12 cellular contexts compared by ENCODE assay signal in the genomic region with DNA sequence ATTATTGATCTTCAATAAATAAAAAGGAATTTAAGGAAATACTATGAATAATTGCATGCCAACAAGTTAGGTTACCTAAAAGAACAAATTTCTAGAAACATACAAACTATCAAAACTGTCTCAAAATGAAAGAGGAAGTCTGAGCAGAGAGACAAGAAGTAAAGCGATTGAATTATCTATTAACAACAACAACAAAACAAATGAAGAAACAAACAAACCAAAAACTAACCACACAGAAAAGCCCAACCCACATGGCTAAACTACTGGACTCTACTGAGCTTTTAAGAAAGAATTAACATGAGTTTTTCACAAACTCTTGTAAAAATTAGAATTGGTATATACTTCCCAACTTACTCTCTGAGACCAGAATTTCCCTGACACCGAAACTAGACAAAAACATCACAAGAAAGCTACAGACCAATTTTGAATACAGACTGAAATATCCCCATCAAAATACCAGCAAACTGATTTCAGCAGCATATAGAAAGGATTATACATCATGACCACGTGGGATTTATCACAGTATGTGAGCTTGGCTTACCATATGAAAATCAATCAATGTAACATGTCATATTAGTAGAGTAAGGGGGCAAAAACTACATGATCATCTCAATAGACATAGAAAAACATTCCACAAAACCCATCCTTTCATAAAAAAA. TPM values are rescaled to one million over a fixed set of nuclear protein-coding genes. Genes with fewer than 3 reads are reported as not detected.
DNase-seq lines count a peak whose midpoint lies in the region; ATAC-seq, FAIRE-seq and TF ChIP-seq lines count a peak whose summit lies in the region.
"Had no signal": no experiment of that assay in that cellular context is flagged by ENCODE, and none has a peak within 500 bp of the region (broad histone marks: within the 10 kb centered on the region; RNA-seq: fewer than 3 reads in every experiment).

No MANE protein-coding gene starts in this region.

- no peak for FAIRE-seq in frontal cortex (lab: Jason Lieb, UNC)

- DNase-seq in GM10248 (ENCODE audit: extremely low spot score): peak; percentile 19
- DNase-seq in transverse colon: no peak
- no peak for DNase-seq in NCI-H2029 (lab: John Stamatoyannopoulos, UW)
- DNase-seq in frontal cortex (ENCODE audit: low spot score in 2 of 2): no peak
- DNase-seq in activated T-cell treated with anti-CD3 and anti-CD28 coated beads for 4 hours: no peak
- DNase-seq: GOT3, left ventricle myocardium inferior had no signal

- no peak overlapping the region for H3K4me3 ChIP-seq in transverse colon
- H3K4me3 ChIP-seq: ascending aorta, left ventricle myocardium inferior had no signal

- H3K27ac ChIP-seq in transverse colon: no peak overlapping the region
- H3K27ac ChIP-seq: ascending aorta, left ventricle myocardium inferior, RWPE1 had no signal

- no peaks in the 10 kb centered on the region for H3K4me1 ChIP-seq in transverse colon
- H3K4me1 ChIP-seq: ascending aorta, left ventricle myocardium inferior had no signal

- TF ChIP-seq EP300 in transverse colon (IDR thresholded peaks at IDR 0.05; ENCODE audit: low read depth): no peak

- peak; percentile 94 for ATAC-seq in GM19395 (IDR thresholded peaks at IDR 0.05; ENCODE audit: unreplicated experiment)
- ATAC-seq in HG02759 (IDR thresholded peaks at IDR 0.05; ENCODE audit: unreplicated experiment): peak; percentile 88
- ATAC-seq in HG03460 (IDR thresholded peaks at IDR 0.05; ENCODE audit: unreplicated experiment): peak; percentile 88

- TF ChIP-seq POLR2A in transverse colon (IDR thresholded peaks at IDR 0.05): no peak

- H3K36me3 ChIP-seq in transverse colon: no peaks in the 10 kb centered on the region
- H3K36me3 ChIP-seq: ascending aorta, left ventricle myocardium inferior had no signal

- POLR2A ChIA-PET in GM10248 (lab: Yijun Ruan, JAX): no interaction called here

- TF ChIP-seq CTCF in GM10248 (IDR thresholded peaks at IDR 0.05; ENCODE audit: control extremely low read depth, extremely low read depth, low read depth, missing control alignments) (no peak), transverse colon (IDR thresholded peaks at IDR 0.05) (no peak)

- CTCF ChIA-PET in GM10248 (lab: Yijun Ruan, JAX): interaction anchor here (1.0 kb wide), 1 partner anchor 137 kb away, joined by 3 read pairs; no protein-coding TSS in a partner anchor

- WGBS in transverse colon (ENCODE audit: low coverage in 1 of 2), 2 donors: 76 to 77% methylated on average over 3 of the region's 3 CpGs

- intact Hi-C loops in transverse colon (cut with DNase I; ENCODE audit: low total_unique reads): no loop called here

- H3K27me3 ChIP-seq in transverse colon: no peaks in the 10 kb centered on the region
- H3K27me3 ChIP-seq: ascending aorta had no signal

- H3K9me3 ChIP-seq in transverse colon: no peaks in the 10 kb centered on the region
- H3K9me3 ChIP-seq: ascending aorta, left ventricle myocardium inferior had no signal

- in situ Hi-C loops in transverse colon (cut with MboI; ENCODE audit: low pct_ligation_motif_present in 1 of 4, low pct_unique_long_range_greater_than_20kb in 1 of 4, low sequenced_read_pairs in 3 of 4): no loop called here

RNA-seq across cellular contexts. Expression of a gene that starts 16.6 kb away (rescaled TPM):
- total RNA-seq in transverse colon (10 to 100 TPM; 21.7 to 86.8 (median 57.6) TPM), frontal cortex (82.7 TPM)
